8 cellular contexts compared by ENCODE assay signal in genomic region chr15:71011503-71012155, GRCh38.
DNase-seq lines count a peak whose midpoint lies in the region; ATAC-seq and TF ChIP-seq lines count a peak whose summit lies in the region.

No MANE protein-coding gene starts in this region.

- TF ChIP-seq CTCF in activated CD8-positive, alpha-beta T cell treated with anti-CD3 and anti-CD28 coated beads for 36 hours (IDR thresholded peaks at IDR 0.05): peak; percentile 51
- TF ChIP-seq CTCF in fibroblast of mammary gland (conservative IDR thresholded peaks at IDR 0.05; ENCODE audit: control insufficient read depth, insufficient read depth, low read depth, low read length) (peak; percentile 96), psoas muscle (IDR thresholded peaks at IDR 0.05) (peak; percentile 64)

- intact Hi-C loops in activated CD8-positive, alpha-beta T cell treated with anti-CD3 and anti-CD28 coated beads for 36 hours (cut with micrococcal nuclease): no loop called here
- intact Hi-C loops in psoas muscle (cut with DNase I): loop anchor here (5.0 to 10.0 kb wide), 2 partner anchors 431 to 433 kb away; no protein-coding TSS in a partner anchor

- POLR2A ChIA-PET in activated CD8-positive, alpha-beta T cell treated with anti-CD3 and anti-CD28 coated beads for 36 hours (lab: Charles Lee): no interaction called here
- POLR2A ChIA-PET in activated CD8-positive, alpha-beta T cell treated with anti-CD3 and anti-CD28 coated beads, Interleukin-2, amount 10 ng/mL, durations not matched to agents 7 days and 5 days (lab: Charles Lee): no interaction called here
- POLR2A ChIA-PET in CD8-positive, alpha-beta memory T cell (lab: Charles Lee): no interaction called here

- H3K27me3 ChIP-seq in psoas muscle (ENCODE audit: insufficient read depth in 3 of 3, low read length in 2 of 3): no peaks in the 10 kb centered on the region
- H3K27me3 ChIP-seq in CD8-positive, alpha-beta memory T cell (ENCODE audit: insufficient read depth, low read length, poor library complexity, severe bottlenecking): peaks cover 9% of the 10 kb centered on the region

- H3K36me3 ChIP-seq in psoas muscle (ENCODE audit: insufficient read depth in 1 of 2, low read depth in 1 of 2): no peaks in the 10 kb centered on the region
- H3K36me3 ChIP-seq in CD8-positive, alpha-beta memory T cell (ENCODE audit: insufficient read depth, low read length): no peaks in the 10 kb centered on the region

- no peaks in the 10 kb centered on the region for H3K4me1 Mint-ChIP-seq in activated CD8-positive, alpha-beta T cell treated with anti-CD3 and anti-CD28 coated beads for 36 hours (ENCODE audit: low read depth)
- H3K4me1 Mint-ChIP-seq in activated CD8-positive, alpha-beta T cell treated with anti-CD3 and anti-CD28 coated beads, Interleukin-2, amount 10 ng/mL, durations not matched to agents 7 days and 5 days (ENCODE audit: low read depth): no peaks in the 10 kb centered on the region
- H3K4me1 Mint-ChIP-seq in CD8-positive, alpha-beta memory T cell: no peaks in the 10 kb centered on the region

- no peak overlapping the region for H3K4me3 ChIP-seq in fibroblast of mammary gland (ENCODE audit: control insufficient read depth, low read depth, low read length)
- H3K4me3 ChIP-seq in psoas muscle: no peak overlapping the region
- H3K4me3 ChIP-seq in CD8-positive, alpha-beta memory T cell (ENCODE audit: low read length): no peak overlapping the region

- H3K4me3 Mint-ChIP-seq in activated CD8-positive, alpha-beta T cell treated with anti-CD3 and anti-CD28 coated beads for 36 hours: no peak overlapping the region
- no peak overlapping the region for H3K4me3 Mint-ChIP-seq in activated CD8-positive, alpha-beta T cell treated with anti-CD3 and anti-CD28 coated beads, Interleukin-2, amount 10 ng/mL, durations not matched to agents 7 days and 5 days
- no peak overlapping the region for H3K4me3 Mint-ChIP-seq in CD8-positive, alpha-beta memory T cell

- H3K4me1 ChIP-seq in psoas muscle: no peaks in the 10 kb centered on the region
- no peaks in the 10 kb centered on the region for H3K4me1 ChIP-seq in CD8-positive, alpha-beta memory T cell (ENCODE audit: insufficient read depth, low read length)

- WGBS in psoas muscle, 3 donors: 83 to 100% (median 92%) methylated on average over 1 of the region's 1 CpG

- CTCF ChIA-PET in activated CD8-positive, alpha-beta T cell treated with anti-CD3 and anti-CD28 coated beads for 36 hours (lab: Charles Lee): no interaction called here
- CTCF ChIA-PET in activated CD8-positive, alpha-beta T cell treated with anti-CD3 and anti-CD28 coated beads, Interleukin-2, amount 10 ng/mL, durations not matched to agents 7 days and 5 days (lab: Charles Lee): no interaction called here
- CTCF ChIA-PET in CD8-positive, alpha-beta memory T cell (lab: Charles Lee): no interaction called here

- H3K27me3 Mint-ChIP-seq in activated CD8-positive, alpha-beta T cell treated with anti-CD3 and anti-CD28 coated beads for 36 hours: peaks cover 13% of the 10 kb centered on the region
- peaks cover 7% of the 10 kb centered on the region for H3K27me3 Mint-ChIP-seq in activated CD8-positive, alpha-beta T cell treated with anti-CD3 and anti-CD28 coated beads, Interleukin-2, amount 10 ng/mL, durations not matched to agents 7 days and 5 days (ENCODE audit: low read depth)
- peaks cover 4 to 40% of the 10 kb centered on the region in 2 donors for H3K27me3 Mint-ChIP-seq in CD8-positive, alpha-beta memory T cell

- no peak overlapping the region for H3K27ac Mint-ChIP-seq in activated CD8-positive, alpha-beta T cell treated with anti-CD3 and anti-CD28 coated beads for 36 hours
- H3K27ac Mint-ChIP-seq in activated CD8-positive, alpha-beta T cell treated with anti-CD3 and anti-CD28 coated beads, Interleukin-2, amount 10 ng/mL, durations not matched to agents 7 days and 5 days: no peak overlapping the region
- H3K27ac Mint-ChIP-seq in CD8-positive, alpha-beta memory T cell: no peak overlapping the region

- no peak overlapping the region for H3K27ac ChIP-seq in psoas muscle
- no peak overlapping the region for H3K27ac ChIP-seq in CD8-positive, alpha-beta memory T cell (ENCODE audit: low read depth, low read length)

- no peaks in the 10 kb centered on the region for H3K36me3 Mint-ChIP-seq in activated CD8-positive, alpha-beta T cell treated with anti-CD3 and anti-CD28 coated beads for 36 hours (ENCODE audit: low read depth)
- no peaks in the 10 kb centered on the region for H3K36me3 Mint-ChIP-seq in activated CD8-positive, alpha-beta T cell treated with anti-CD3 and anti-CD28 coated beads, Interleukin-2, amount 10 ng/mL, durations not matched to agents 7 days and 5 days (ENCODE audit: low read depth)
- H3K36me3 Mint-ChIP-seq in CD8-positive, alpha-beta memory T cell: no peaks in the 10 kb centered on the region

- H3K9me3 Mint-ChIP-seq in activated CD8-positive, alpha-beta T cell treated with anti-CD3 and anti-CD28 coated beads for 36 hours: no peaks in the 10 kb centered on the region
- no peaks in the 10 kb centered on the region for H3K9me3 Mint-ChIP-seq in activated CD8-positive, alpha-beta T cell treated with anti-CD3 and anti-CD28 coated beads, Interleukin-2, amount 10 ng/mL, durations not matched to agents 7 days and 5 days (ENCODE audit: insufficient read depth)
- H3K9me3 Mint-ChIP-seq in CD8-positive, alpha-beta memory T cell: no peaks in the 10 kb centered on the region

- no peak for ATAC-seq in activated CD8-positive, alpha-beta T cell treated with anti-CD3 and anti-CD28 coated beads for 36 hours
- no peak for ATAC-seq in activated CD8-positive, alpha-beta T cell treated with anti-CD3 and anti-CD28 coated beads, Interleukin-2, amount 10 ng/mL, durations not matched to agents 7 days and 5 days
- ATAC-seq in psoas muscle (peak in 3 of 4 donors; percentile 49 to 77 (median 49)), GM19463 (IDR thresholded peaks at IDR 0.05; ENCODE audit: unreplicated experiment) (no peak)

- H3K9me3 ChIP-seq in psoas muscle: no peaks in the 10 kb centered on the region
- no peaks in the 10 kb centered on the region for H3K9me3 ChIP-seq in CD8-positive, alpha-beta memory T cell (ENCODE audit: low read length)

- peak; percentile 7 for DNase-seq in activated CD8-positive, alpha-beta T cell treated with anti-CD3 and anti-CD28 coated beads for 36 hours
- DNase-seq in activated CD8-positive, alpha-beta T cell treated with anti-CD3 and anti-CD28 coated beads, Interleukin-2, amount 10 ng/mL, durations not matched to agents 7 days and 5 days: no peak
- DNase-seq in OCI-M1 (lab: John Stamatoyannopoulos, UW) (peak; percentile 24), fibroblast of mammary gland (ENCODE audit: low read depth) (peak; percentile 80), psoas muscle (no peak), COR-L47 (lab: John Stamatoyannopoulos, UW) (no peak)
- DNase-seq in CD8-positive, alpha-beta memory T cell: no peak

Comparison
In these comparisons a context has a peak if more than half of its experiments do, and no peak if none do; other contexts are left out.
1. DNase-seq: peak in activated CD8-positive, alpha-beta T cell treated with anti-CD3 and anti-CD28 coated beads for 36 hours (single experiment), OCI-M1 (single experiment) and fibroblast of mammary gland (single experiment); none in activated CD8-positive, alpha-beta T cell treated with anti-CD3 and anti-CD28 coated beads, Interleukin-2, amount 10 ng/mL, durations not matched to agents 7 days and 5 days (single experiment), psoas muscle (0 of 2), CD8-positive, alpha-beta memory T cell (0 of 5) and COR-L47 (single experiment).
2. ATAC-seq: peak in psoas muscle (3 of 4); none in activated CD8-positive, alpha-beta T cell treated with anti-CD3 and anti-CD28 coated beads for 36 hours (single experiment), activated CD8-positive, alpha-beta T cell treated with anti-CD3 and anti-CD28 coated beads, Interleukin-2, amount 10 ng/mL, durations not matched to agents 7 days and 5 days (single experiment) and GM19463 (single experiment).
3. Peak in every context shown above with its lines, with median percentiles within 50 percentile points of each other: CTCF ChIP-seq.